ENCODE assay signal across 8 cellular contexts in the genomic region with DNA sequence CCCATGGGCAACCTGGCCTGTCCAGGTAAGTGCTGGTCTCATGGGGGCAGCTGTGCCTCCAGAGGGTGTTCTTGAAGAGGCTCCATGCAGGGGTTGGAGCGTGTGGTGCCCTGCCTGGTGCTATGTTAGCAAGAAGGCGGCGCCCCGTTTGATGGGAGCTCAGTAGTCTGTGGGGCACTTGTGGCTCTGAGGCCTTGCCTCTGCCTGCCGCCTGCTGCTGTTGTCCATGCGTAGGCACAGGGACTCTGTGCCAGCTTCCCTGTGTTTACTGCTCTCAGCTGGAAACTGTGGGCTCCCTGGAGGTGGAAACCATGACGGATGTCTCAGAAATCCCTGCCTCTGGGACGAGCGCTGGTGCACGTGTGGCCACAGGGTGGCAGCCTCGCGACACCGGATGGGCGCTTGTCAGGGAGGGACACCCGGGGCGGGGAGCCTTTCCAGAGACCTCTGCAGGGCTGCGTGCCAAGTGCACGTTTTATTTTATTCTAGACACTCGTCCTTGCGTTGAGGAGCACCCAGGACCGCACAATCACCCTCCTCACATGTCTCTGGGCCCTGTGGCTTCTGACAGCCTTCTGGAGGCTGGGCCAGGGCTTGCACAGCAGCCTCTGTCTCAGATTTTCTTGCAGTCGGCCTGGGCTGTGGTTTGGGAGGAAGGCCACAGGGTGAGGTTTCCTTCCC. TPM values are rescaled to one million over a fixed set of nuclear protein-coding genes. Genes with fewer than 3 reads are reported as not detected.
DNase-seq lines count a peak whose midpoint lies in the region; ATAC-seq and TF ChIP-seq lines count a peak whose summit lies in the region.

No MANE protein-coding gene starts in this region.

- H3K4me1 ChIP-seq in gastrocnemius medialis: peaks cover 48 to 54% of the 10 kb centered on the region in 2 donors

- H3K9me3 ChIP-seq in gastrocnemius medialis: no peaks in the 10 kb centered on the region

- peak; percentile 91 for DNase-seq in NCI-H2081 treated with DMSO at 0.1 percent for 48 hours (lab: John Stamatoyannopoulos, UW)
- peak; percentile 78 for DNase-seq in T1000 (lab: John Stamatoyannopoulos, UW)
- peak; percentile 14 to 88 (median 63) for DNase-seq in anterior cingulate cortex (lab: John Stamatoyannopoulos, UW)
- peak; percentile 98 for DNase-seq in hepatic stellate cell (ENCODE audit: low spot score)
- DNase-seq in gastrocnemius medialis: peak; percentile 71 to 85

- no peaks in the 10 kb centered on the region for H3K27me3 ChIP-seq in gastrocnemius medialis

- peak; percentile 98 for TF ChIP-seq CTCF in 22Rv1 (IDR thresholded peaks at IDR 0.05)
- TF ChIP-seq CTCF in gastrocnemius medialis (IDR thresholded peaks at IDR 0.05 in 4 of 5, conservative IDR thresholded peaks at IDR 0.05 in 1 of 5): peak; percentile 91 to 94 (median 93)

- H3K27ac ChIP-seq in 22Rv1 (no peak overlapping the region), gastrocnemius medialis (peak overlapping the region; percentile 90 to 95 (median 92))

- TF ChIP-seq POLR2A in gastrocnemius medialis (IDR thresholded peaks at IDR 0.05): no peak

- ATAC-seq in GM18517 (IDR thresholded peaks at IDR 0.05; ENCODE audit: unreplicated experiment) (peak; percentile 71), HG03039 (IDR thresholded peaks at IDR 0.05; ENCODE audit: unreplicated experiment) (peak; percentile 66), gastrocnemius medialis (peak; percentile 27 to 40)

- H3K36me3 ChIP-seq in gastrocnemius medialis: peaks cover 0 to 7% of the 10 kb centered on the region in 2 donors

- in situ Hi-C loops in gastrocnemius medialis (cut with MboI; ENCODE audit: low sequenced_read_pairs in 4 of 4): loop anchor here (5.0 to 25.0 kb wide), 5 partner anchors 172 to 325 kb away; a partner anchor contains a TSS

- intact Hi-C loops in gastrocnemius medialis (cut with DNase I; ENCODE audit: low total_unique reads): loop anchor here (1.0 kb wide), 3 partner anchors 25 to 192 kb away; no protein-coding TSS in a partner anchor

- H3K4me3 ChIP-seq in gastrocnemius medialis: no peak overlapping the region

RNA-seq across cellular contexts. Expression of a gene that starts 27.1 kb away (rescaled TPM):
- total RNA-seq in gastrocnemius medialis: 10 to 100 TPM; 30.2 to 42.7 (median 37.9) TPM

RNA-seq across cellular contexts. Expression of a gene that starts 27.3 kb away (rescaled TPM):
- total RNA-seq in gastrocnemius medialis: 10 to 100 TPM in 3 of 4 donors, 1 to 10 TPM in 1; 9.2 to 21.6 (median 19.9) TPM

RNA-seq across cellular contexts. Expression of a gene that starts 53.1 kb away (rescaled TPM):
- total RNA-seq in gastrocnemius medialis: not detected
